ENCODE assay signal across 14 cellular contexts in the genomic region with DNA sequence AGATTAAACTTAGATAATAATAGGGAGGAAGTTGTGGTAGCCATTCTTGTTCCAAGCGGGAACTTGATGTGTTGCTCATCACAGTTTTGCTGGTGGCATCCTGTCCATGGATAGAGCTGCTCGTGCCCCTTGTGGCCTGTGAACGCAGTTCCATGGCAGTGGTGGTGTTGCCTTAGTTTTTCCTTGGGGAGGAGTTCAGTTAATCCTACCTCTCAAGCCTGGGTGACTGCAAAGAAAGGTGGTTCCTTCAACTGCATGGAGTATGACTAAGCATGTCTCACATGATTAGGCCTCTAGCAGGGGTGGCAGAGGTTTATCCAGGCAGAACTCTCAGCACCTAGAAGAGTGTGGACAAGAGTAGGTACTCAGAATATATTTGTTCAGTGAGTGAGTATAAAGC.
DNase-seq lines count a peak whose midpoint lies in the region; ATAC-seq and TF ChIP-seq lines count a peak whose summit lies in the region.
"Had no signal": no experiment of that assay in that cellular context is flagged by ENCODE, and none has a peak within 500 bp of the region (broad histone marks: within the 10 kb centered on the region; RNA-seq: fewer than 3 reads in every experiment).

No MANE protein-coding gene starts in this region.

- TF ChIP-seq CTCF in epithelial cell of esophagus (IDR thresholded peaks at IDR 0.05; ENCODE audit: insufficient read depth, low read depth, low read length, missing control alignments), result peak; percentile 46

- peak; percentile 23 for DNase-seq in GF-D8 (lab: John Stamatoyannopoulos, UW)
- peak; percentile 86 for DNase-seq in OCI-M1 (lab: John Stamatoyannopoulos, UW)
- DNase-seq in epithelial cell of esophagus (ENCODE audit: low read depth), result peak; percentile 92
- peak; percentile 96 for DNase-seq in renal cortical epithelial cell (ENCODE audit: low read depth)
- DNase-seq in NCI-H69 (lab: John Stamatoyannopoulos, UW), result no peak
- no peak for DNase-seq in NCI-H1092 (lab: John Stamatoyannopoulos, UW)
- DNase-seq in GM03348 (ENCODE audit: low spot score), result no peak
- DNase-seq: COR-L47; MM.1S; NCI-H774; occipital lobe; stimulated activated naive CD8-positive, alpha-beta T cell treated with anti-CD3 and anti-CD28 coated beads, Interleukin-15, amount 100 ng/mL, for 72 hours had no signal

- no peak for ATAC-seq in GM18517 (IDR thresholded peaks at IDR 0.05; ENCODE audit: unreplicated experiment)
- ATAC-seq: stimulated activated naive CD8-positive, alpha-beta T cell treated with anti-CD3 and anti-CD28 coated beads, Interleukin-15, amount 100 ng/mL, for 72 hours had no signal

- H3K4me3 ChIP-seq in epithelial cell of esophagus (ENCODE audit: low read length), result no peak overlapping the region
- H3K4me3 ChIP-seq: esophagus muscularis mucosa had no signal

Comparison
In these comparisons a context has a peak if more than half of its experiments do, and no peak if none do; other contexts are left out.
1. DNase-seq: peak in GF-D8 (single experiment), OCI-M1 (single experiment), epithelial cell of esophagus (single experiment) and renal cortical epithelial cell (single experiment); none in NCI-H69 (single experiment), NCI-H1092 (single experiment) and GM03348 (single experiment).